ENCODE assay signal across 1 cellular context in genomic region chr10:97689637-97690036, GRCh38.
TF ChIP-seq lines count a peak whose summit lies in the region.

No MANE protein-coding gene starts in this region.

TF ChIP-seq in GM23338, 12 proteins besides CTCF, POLR2A, EP300 and RAD21 (continued from another document):
- no peak for TF ChIP-seq ZNF462 (CRISPR knock-in tag; IDR thresholded peaks at IDR 0.05)
- TF ChIP-seq REST (IDR thresholded peaks at IDR 0.05; ENCODE audit: unreplicated experiment): no peak
- TF ChIP-seq JUNB (IDR thresholded peaks at IDR 0.05; ENCODE audit: unreplicated experiment): no peak
- TF ChIP-seq STAT1 (IDR thresholded peaks at IDR 0.05; ENCODE audit: unreplicated experiment): no peak
